ENCODE assay signal across 41 cellular contexts in the genomic region with DNA sequence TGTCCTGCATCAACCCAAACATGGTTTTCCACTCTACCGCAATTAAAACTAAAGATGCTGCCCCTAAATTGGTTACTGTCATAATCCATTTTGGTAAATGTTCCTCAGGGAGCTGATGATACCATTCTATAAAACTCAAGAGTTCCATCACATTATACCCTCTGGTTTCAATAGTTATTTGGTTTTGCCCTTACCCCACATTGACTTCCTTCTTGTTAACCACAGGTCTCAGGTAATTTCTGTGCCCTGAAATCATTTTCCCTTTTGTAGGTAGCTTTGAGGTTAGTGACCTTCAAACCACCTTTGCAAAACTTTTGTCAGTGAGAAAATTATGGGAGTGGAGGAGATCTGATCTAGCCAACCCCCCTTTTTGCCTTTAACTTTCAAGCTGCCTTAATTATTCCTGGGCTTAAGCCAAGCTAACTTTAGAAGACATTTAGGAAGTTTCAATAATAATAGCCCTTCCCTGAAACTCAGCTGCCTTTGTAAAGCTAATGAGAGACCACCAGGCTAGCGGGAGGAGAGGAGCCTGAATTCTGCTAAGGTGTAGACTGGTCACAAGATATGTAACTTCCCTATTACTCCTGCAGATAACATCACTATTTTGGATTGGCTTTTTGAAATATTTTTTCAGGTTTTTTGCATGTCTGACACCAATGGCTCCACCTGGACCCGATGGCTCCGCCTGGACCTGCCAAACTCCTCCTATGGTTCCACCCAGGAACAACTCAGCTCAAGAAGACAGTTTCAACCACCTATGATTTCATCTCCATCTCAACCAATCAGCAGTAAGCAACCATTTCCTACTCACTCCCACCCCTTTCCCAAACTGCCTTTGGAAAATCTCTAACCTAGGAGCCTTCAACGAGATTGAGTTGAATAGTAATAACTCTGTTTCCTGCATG.
DNase-seq lines count a peak whose midpoint lies in the region; ATAC-seq, FAIRE-seq and TF ChIP-seq lines count a peak whose summit lies in the region.
"Had no signal": no experiment of that assay in that cellular context is flagged by ENCODE, and none has a peak within 500 bp of the region (broad histone marks: within the 10 kb centered on the region; RNA-seq: fewer than 3 reads in every experiment).

No MANE protein-coding gene starts in this region.

- H3K27me3 ChIP-seq in iPS-20b (ENCODE audit: insufficient read depth, low read length) = no peaks in the 10 kb centered on the region
- H3K27me3 ChIP-seq: brain microvascular endothelial cell, esophagus muscularis mucosa, right lobe of liver, uterus had no signal

- peak overlapping the region; percentile 40 for H3K4me3 Mint-ChIP-seq in WTC11
- H3K4me3 Mint-ChIP-seq: activated naive CD4-positive, alpha-beta T cell treated with anti-CD3 and anti-CD28 coated beads, Interleukin-2, amount 50 U/mL, for 24 hours; stimulated activated naive CD8-positive, alpha-beta T cell treated with anti-CD3 and anti-CD28 coated beads, Interleukin-15, amount 100 ng/mL, for 72 hours had no signal

- no peak for TF ChIP-seq POLR2A in A549 (IDR thresholded peaks at IDR 0.05; ENCODE audit: low read length)

- peaks cover 50% of the 10 kb centered on the region for H3K4me1 Mint-ChIP-seq in WTC11

- WGBS in A549 (ENCODE audit: missing lambda C conversion rate) = 30% methylated on average over 5 of the region's 5 CpGs

- no peak for TF ChIP-seq CTCF in A549 (IDR thresholded peaks at IDR 0.05)
- no peak for TF ChIP-seq CTCF in WTC11 (IDR thresholded peaks at IDR 0.05)
- TF ChIP-seq CTCF in D721Med (IDR thresholded peaks at IDR 0.05; ENCODE audit: insufficient read depth, missing control alignments) = no peak

- H3K27ac ChIP-seq in A549 (no peak overlapping the region), iPS-20b (ENCODE audit: low read length) (peak overlapping the region; percentile 70)
- H3K27ac ChIP-seq: brain microvascular endothelial cell, esophagus muscularis mucosa, KMS-11, right lobe of liver, thoracic aorta, uterus had no signal

- peaks cover 7% of the 10 kb centered on the region for H3K36me3 Mint-ChIP-seq in WTC11
- H3K36me3 Mint-ChIP-seq: activated naive CD4-positive, alpha-beta T cell treated with anti-CD3 and anti-CD28 coated beads, Interleukin-2, amount 50 U/mL, for 24 hours had no signal

- H3K4me1 ChIP-seq in A549 (no peaks in the 10 kb centered on the region), iPS-20b (ENCODE audit: insufficient read depth, low read length) (peaks cover 30% of the 10 kb centered on the region; the same call in 1 of the 2 replicates)
- H3K4me1 ChIP-seq: esophagus muscularis mucosa, right lobe of liver, uterus had no signal

- 0 out of 3 replicates have a peak overlapping the region, but pooled peaks have one; percentile 12 for H3K4me2 ChIP-seq in A549
- H3K4me2 ChIP-seq: KMS-11 had no signal

- H3K9ac ChIP-seq in iPS-20b (ENCODE audit: low read depth, low read length) = peak overlapping the region; percentile 49; the same call in 1 of the 2 replicates
- H3K9ac ChIP-seq: KMS-11 had no signal

- no peaks in the 10 kb centered on the region for H3K27me3 Mint-ChIP-seq in WTC11 (ENCODE audit: low read depth)
- H3K27me3 Mint-ChIP-seq: activated naive CD4-positive, alpha-beta T cell treated with anti-CD3 and anti-CD28 coated beads, Interleukin-2, amount 50 U/mL, for 24 hours; CD4-positive, alpha-beta memory T cell; stimulated activated naive CD8-positive, alpha-beta T cell treated with anti-CD3 and anti-CD28 coated beads, Interleukin-15, amount 100 ng/mL, for 72 hours had no signal

- no peak for TF ChIP-seq RAD21 in A549 (conservative IDR thresholded peaks at IDR 0.05 in 1 of 2, IDR thresholded peaks at IDR 0.05 in 1 of 2)

- POLR2A ChIA-PET in A549 (lab: Yijun Ruan, JAX) (no interaction called here), WTC11 (lab: Charles Lee) (interaction anchor here (0.7 to 1.5 kb wide), 2 partner anchors 193 to 225 kb away, joined by 5 to 9 read pairs; partner anchors contain the start of gene HS3ST3B1)

- H3K9me3 ChIP-seq in A549 (0 out of 3 replicates have a peak, but pooled peaks cover 8% of the 10 kb centered on the region), iPS-20b (ENCODE audit: insufficient read depth, low read depth, low read length) (no peaks in the 10 kb centered on the region)
- H3K9me3 ChIP-seq: right lobe of liver, thoracic aorta, uterus had no signal

- no peak overlapping the region for H3K4me3 ChIP-seq in A549
- H3K4me3 ChIP-seq in iPS-20b (ENCODE audit: low read length) = peak overlapping the region; percentile 50
- H3K4me3 ChIP-seq: esophagus muscularis mucosa, right lobe of liver, thoracic aorta, uterus had no signal

- TF ChIP-seq EP300 in A549 (IDR thresholded peaks at IDR 0.05) = no peak

- ATAC-seq in A549 (no peak), WTC11 (peak; percentile 91), HG03108 (IDR thresholded peaks at IDR 0.05; ENCODE audit: unreplicated experiment) (no peak), GM21515 (IDR thresholded peaks at IDR 0.05; ENCODE audit: unreplicated experiment) (no peak), HG02763 (IDR thresholded peaks at IDR 0.05; ENCODE audit: unreplicated experiment) (no peak)
- ATAC-seq: left ventricle myocardium superior; right lobe of liver; Right ventricle myocardium inferior; stimulated activated naive CD8-positive, alpha-beta T cell treated with anti-CD3 and anti-CD28 coated beads, Interleukin-15, amount 100 ng/mL, for 72 hours had no signal

- H3K36me3 ChIP-seq in iPS-20b (ENCODE audit: insufficient read depth, low read depth, low read length) = no peaks in the 10 kb centered on the region
- H3K36me3 ChIP-seq: brain microvascular endothelial cell, esophagus muscularis mucosa, right lobe of liver, thoracic aorta, uterus had no signal

- H3K27ac Mint-ChIP-seq in WTC11 = peak overlapping the region; percentile 99
- H3K27ac Mint-ChIP-seq: activated naive CD4-positive, alpha-beta T cell treated with anti-CD3 and anti-CD28 coated beads, Interleukin-2, amount 50 U/mL, for 24 hours; activated T-helper 2 cell treated with anti-CD3 and anti-CD28 coated beads, Interferon-gamma antibody, Interleukin-2, Interleukin-4, amounts not matched to agents 10 μg/mL and 5 μg/mL and 100 μg/mL, durations not matched to agents 14 hours and 24 hours and 36 hours; stimulated activated naive CD8-positive, alpha-beta T cell treated with anti-CD3 and anti-CD28 coated beads, Interleukin-15, amount 100 ng/mL, for 72 hours had no signal

- peak in 1 of 2 experiments; percentile 14 for DNase-seq in A549 (ENCODE audit: low read depth in 1 of 2, low spot score in 1 of 2)
- peak; percentile 25 for DNase-seq in HT1080 (ENCODE audit: low read depth)
- DNase-seq in WTC11 (ENCODE audit: low spot score) = peak; percentile 22
- no peak for DNase-seq in D721Med (ENCODE audit: insufficient read length, low spot score)
- DNase-seq: activated CD4-positive, alpha-beta T cell treated with anti-CD3 and anti-CD28 coated beads for 4 hours; activated CD8-positive, alpha-beta memory T cell treated with anti-CD3 and anti-CD28 coated beads for 24 hours; activated T-cell treated with anti-CD3 and anti-CD28 coated beads for 4 hours; AML-193; amniotic stem cell; brain microvascular endothelial cell; cerebellar nuclear complex; dermis blood vessel endothelial cell; foreskin fibroblast; head of caudate nucleus; kidney; left ventricle myocardium superior; NCI-H1417; NCI-H2081 treated with DMSO at 0.1 percent for 48 hours; NCI-H2227 treated with DMSO at 0.1 percent for 48 hours; NCI-H526; NK-92 treated with Interleukin-12 subunit alpha and Interleukin-12 subunit beta, amount 100 ng/mL, for 24 hours; right lobe of liver; stimulated activated CD4-positive, alpha-beta T cell treated with anti-CD3 and anti-CD28 coated beads, Interleukin-2, amount 100 ng/mL, for 48 hours; stimulated activated naive CD8-positive, alpha-beta T cell treated with anti-CD3 and anti-CD28 coated beads, Interleukin-15, amount 100 ng/mL, for 72 hours; T-helper 9 cell; uterus had no signal

- no peak for FAIRE-seq in A549 (lab: Jason Lieb, UNC)
- no peak for FAIRE-seq in D721Med (lab: Jason Lieb, UNC)
- FAIRE-seq: endometrium, GM18507, H54, HTR-8/SVneo, kidney had no signal

- CTCF ChIA-PET in A549 (lab: Yijun Ruan, JAX) = interaction anchor here (0.6 to 2.0 kb wide), 5 partner anchors 15 to 400 kb away, joined by 3 to 7 read pairs (median 3); no protein-coding TSS in a partner anchor
- CTCF ChIA-PET in WTC11 (lab: Charles Lee) = interaction anchor here (0.9 to 2.5 kb wide), 5 partner anchors 9 to 314 kb away, joined by 3 to 17 read pairs (median 4); partner anchors contain the start of gene HS3ST3B1

- peaks cover 7% of the 10 kb centered on the region for H3K9me3 Mint-ChIP-seq in WTC11
- H3K9me3 Mint-ChIP-seq: activated naive CD4-positive, alpha-beta T cell treated with anti-CD3 and anti-CD28 coated beads, Interleukin-2, amount 50 U/mL, for 24 hours had no signal

TF ChIP-seq in A549, 52 proteins besides CTCF, POLR2A, EP300 and RAD21 (continues in another document):
- TF ChIP-seq MAZ (IDR thresholded peaks at IDR 0.05; ENCODE audit: borderline replicate concordance, low read depth, low read length) = no peak
- TF ChIP-seq, protein P1, sequence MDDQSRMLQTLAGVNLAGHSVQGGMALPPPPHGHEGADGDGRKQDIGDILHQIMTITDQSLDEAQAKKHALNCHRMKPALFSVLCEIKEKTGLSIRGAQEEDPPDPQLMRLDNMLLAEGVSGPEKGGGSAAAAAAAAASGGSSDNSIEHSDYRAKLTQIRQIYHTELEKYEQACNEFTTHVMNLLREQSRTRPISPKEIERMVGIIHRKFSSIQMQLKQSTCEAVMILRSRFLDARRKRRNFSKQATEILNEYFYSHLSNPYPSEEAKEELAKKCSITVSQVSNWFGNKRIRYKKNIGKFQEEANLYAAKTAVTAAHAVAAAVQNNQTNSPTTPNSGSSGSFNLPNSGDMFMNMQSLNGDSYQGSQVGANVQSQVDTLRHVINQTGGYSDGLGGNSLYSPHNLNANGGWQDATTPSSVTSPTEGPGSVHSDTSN (IDR thresholded peaks at IDR 0.05) = no peak

TF ChIP-seq in WTC11, 78 proteins besides CTCF, POLR2A, EP300 and RAD21:
- TF ChIP-seq ATF1 (CRISPR knock-in tag; IDR thresholded peaks at IDR 0.05) = no peak
- peak; percentile 43; the same call in 1 of the 2 replicates for TF ChIP-seq ESRRA (CRISPR knock-in tag; IDR thresholded peaks at IDR 0.05; ENCODE audit: borderline replicate concordance)

Comparison
In these comparisons a context has a peak if more than half of its experiments do, and no peak if none do; other contexts are left out.
1. Of the 8 proteins assayed by ChIP-seq in both WTC11 and A549: peak only in WTC11: ESRRA; only in A549: none; in both: none; in neither: 7.